1 cellular context compared by ENCODE assay signal in genomic region chr1:7783178-7783711, GRCh38.
TF ChIP-seq lines count a peak whose summit lies in the region.

No MANE protein-coding gene starts in this region.

TF ChIP-seq in WTC11, 78 proteins besides CTCF, POLR2A, EP300 and RAD21 (continued from another document):
- TF ChIP-seq E2F5 (CRISPR knock-in tag; IDR thresholded peaks at IDR 0.05) (no peak), NFYB (CRISPR knock-in tag; conservative IDR thresholded peaks at IDR 0.05; ENCODE audit: low read depth) (no peak), ETV6 (CRISPR knock-in tag; IDR thresholded peaks at IDR 0.05) (no peak)
TF ChIP-seq in WTC11: peak in this region for 2.
